ENCODE assay signal across 16 cellular contexts in genomic region chr12:129337413-129337812, GRCh38.
DNase-seq lines count a peak whose midpoint lies in the region; ATAC-seq, FAIRE-seq and TF ChIP-seq lines count a peak whose summit lies in the region.
"Had no signal": no experiment of that assay in that cellular context is flagged by ENCODE, and none has a peak within 500 bp of the region (broad histone marks: within the 10 kb centered on the region; RNA-seq: fewer than 3 reads in every experiment).

No MANE protein-coding gene starts in this region.

- ATAC-seq in aorta (ENCODE audit: low FRiP score): no peak
- ATAC-seq: GM23338 had no signal

- no peak overlapping the region for H3K23ac ChIP-seq in H1 (ENCODE audit: insufficient read length)

- 85% methylated on average over 13 of the region's 17 CpGs; no CpG with 5 or more reads in 1 of the 2 experiments for WGBS in H1 (ENCODE audit: extremely low coverage in 1 of 2, insufficient coverage in 1 of 2, insufficient read length in 1 of 2, insufficient replicate concordance in 2 of 2, low coverage in 1 of 2, low lambda C conversion rate in 2 of 2, missing lambda C conversion rate in 1 of 2), 2 experiments
- 54 to 68% methylated on average over 16 to 17 of the region's 17 CpGs for WGBS in testis, 2 donors
- 86 to 92% methylated on average over 17 of the region's 17 CpGs for WGBS in aorta, 2 donors
- 79 to 91% (median 89%) methylated on average over 17 of the region's 17 CpGs for WGBS in stomach, 5 donors

- TF ChIP-seq POLR2A in H1 (IDR thresholded peaks at IDR 0.05; ENCODE audit: control extremely low read depth in 1 of 2, low read depth in 2 of 2, low read length in 2 of 2): no peak
- TF ChIP-seq POLR2A in testis (IDR thresholded peaks at IDR 0.05): no peak
- no peak for TF ChIP-seq POLR2A in stomach (IDR thresholded peaks at IDR 0.05)

- peaks cover 12% of the 10 kb centered on the region for H3K9me3 Mint-ChIP-seq in activated T-cell treated with anti-CD3 and anti-CD28 coated beads, Interleukin-2, amount 50 U/mL, for 24 hours

- POLR2A ChIA-PET in H1 (lab: Charles Lee; ENCODE audit: partially characterized antibody): no interaction called here

- H3K4me1 Mint-ChIP-seq in activated T-cell treated with anti-CD3 and anti-CD28 coated beads, Interleukin-2, amount 50 U/mL, for 24 hours (ENCODE audit: low read depth): no peaks in the 10 kb centered on the region
- H3K4me1 Mint-ChIP-seq: CD4-positive, alpha-beta memory T cell; GM23338; IgD-negative memory B cell had no signal

- no peak overlapping the region for H3K14ac ChIP-seq in H1 (ENCODE audit: insufficient read length)

- TF ChIP-seq RAD21 in H1 (IDR thresholded peaks at IDR 0.05 in 1 of 2, conservative IDR thresholded peaks at IDR 0.05 in 1 of 2; ENCODE audit: low read depth in 2 of 2, low read length in 2 of 2): no peak

- TF ChIP-seq EP300 in H1 (IDR thresholded peaks at IDR 0.05; ENCODE audit: borderline replicate concordance in 1 of 2, low read depth in 2 of 2, low read length in 2 of 2) (no peak), stomach (IDR thresholded peaks at IDR 0.05) (no peak)

- no peak overlapping the region for H3K4me3 Mint-ChIP-seq in activated T-cell treated with anti-CD3 and anti-CD28 coated beads, Interleukin-2, amount 50 U/mL, for 24 hours
- H3K4me3 Mint-ChIP-seq: CD4-positive, alpha-beta memory T cell; GM23338; IgD-negative memory B cell had no signal

- H2BK15ac ChIP-seq in H1 (ENCODE audit: low read length): 0 out of 2 replicates have a peak overlapping the region, but pooled peaks have one; percentile 53

- H3K79me1 ChIP-seq in H1 (ENCODE audit: low read depth, low read length): no peaks in the 10 kb centered on the region

- no peak overlapping the region for H4K91ac ChIP-seq in H1 (replicated peaks; ENCODE audit: insufficient read length, low read length)

- H3K36me3 ChIP-seq in H1 (ENCODE audit: control insufficient read depth in 2 of 4, insufficient read depth in 4 of 4, low read length in 3 of 4): no peaks in the 10 kb centered on the region
- no peaks in the 10 kb centered on the region for H3K36me3 ChIP-seq in testis (ENCODE audit: low read depth, missing control alignments)
- no peaks in the 10 kb centered on the region for H3K36me3 ChIP-seq in aorta (ENCODE audit: control insufficient read depth in 1 of 2, insufficient read depth in 2 of 2, low read length in 1 of 2)
- no peaks in the 10 kb centered on the region for H3K36me3 ChIP-seq in stomach
- H3K36me3 ChIP-seq: BE2C, HAP-1 had no signal

- no peak overlapping the region for H3K9ac ChIP-seq in H1 (replicated peaks in 1 of 4; ENCODE audit: extremely low read depth in 1 of 4, low read depth in 3 of 4, low read length in 3 of 4)

- no peaks in the 10 kb centered on the region for H3K27me3 ChIP-seq in H1 (replicated peaks in 1 of 4; ENCODE audit: control insufficient read depth in 3 of 4, extremely low read depth in 1 of 4, insufficient read depth in 3 of 4, low read length in 3 of 4)
- no peaks in the 10 kb centered on the region for H3K27me3 ChIP-seq in testis
- no peaks in the 10 kb centered on the region for H3K27me3 ChIP-seq in aorta (ENCODE audit: control insufficient read depth in 1 of 2, insufficient read depth in 2 of 2, low read length in 1 of 2)
- no peaks in the 10 kb centered on the region for H3K27me3 ChIP-seq in stomach
- H3K27me3 ChIP-seq: BE2C had no signal

- no peaks in the 10 kb centered on the region for H3K79me2 ChIP-seq in H1 (ENCODE audit: control insufficient read depth in 1 of 2, insufficient read depth in 2 of 2, low read length in 2 of 2)

- H3K36me3 Mint-ChIP-seq in activated T-cell treated with anti-CD3 and anti-CD28 coated beads, Interleukin-2, amount 50 U/mL, for 24 hours (ENCODE audit: low read depth): no peaks in the 10 kb centered on the region
- H3K36me3 Mint-ChIP-seq: CD4-positive, alpha-beta memory T cell; IgD-negative memory B cell had no signal

- no peak overlapping the region for H2AK5ac ChIP-seq in H1 (ENCODE audit: low read depth, low read length)

- no peak overlapping the region for H3K4ac ChIP-seq in H1 (replicated peaks; ENCODE audit: insufficient read length, low read depth, low read length)

- H3K27me3 Mint-ChIP-seq in activated T-cell treated with anti-CD3 and anti-CD28 coated beads, Interleukin-2, amount 50 U/mL, for 24 hours: no peaks in the 10 kb centered on the region
- H3K27me3 Mint-ChIP-seq: CD4-positive, alpha-beta memory T cell; IgD-negative memory B cell had no signal

- no peak overlapping the region for H3K4me2 ChIP-seq in H1 (ENCODE audit: insufficient read depth in 1 of 2, low read depth in 2 of 2, low read length in 2 of 2)
- H3K4me2 ChIP-seq: GM23338 had no signal

- H2BK120ac ChIP-seq in H1 (replicated peaks; ENCODE audit: low read depth, low read length): no peak overlapping the region

- H3K4me1 ChIP-seq in H1 (replicated peaks in 1 of 4; ENCODE audit: control insufficient read depth in 3 of 4, insufficient read depth in 4 of 4, low read length in 3 of 4) (peaks cover 2 to 22% (median 10%) of the 10 kb centered on the region in 4 experiments), testis (no peaks in the 10 kb centered on the region), aorta (ENCODE audit: control insufficient read depth in 1 of 2, insufficient read depth in 2 of 2, low read length in 2 of 2) (no peaks in the 10 kb centered on the region), stomach (no peaks in the 10 kb centered on the region)
- H3K4me1 ChIP-seq: BE2C, HAP-1 had no signal

- no peak for FAIRE-seq in H1 (lab: Jason Lieb, UNC)
- FAIRE-seq: A204.1, GM12891 had no signal

- no peak overlapping the region for H2BK5ac ChIP-seq in H1 (ENCODE audit: low read depth, low read length)

- H3K9me3 ChIP-seq in H1 (ENCODE audit: insufficient read depth in 2 of 2, low read depth in 1 of 2, low read length in 1 of 2) (peaks cover 0 to 2% of the 10 kb centered on the region in 2 experiments; a peak in 1 of 4 replicates), testis (no peaks in the 10 kb centered on the region), aorta (ENCODE audit: control insufficient read depth, low read length) (peaks cover 1% of the 10 kb centered on the region), stomach (peaks cover 0 to 33% (median 11%) of the 10 kb centered on the region in 4 donors)
- H3K9me3 ChIP-seq: BE2C, HAP-1 had no signal

- H3K4me3 ChIP-seq in H1 (ENCODE audit: extremely low read depth in 1 of 4, insufficient read depth in 2 of 4, low read depth in 3 of 4, low read length in 4 of 4): no peak overlapping the region
- H3K4me3 ChIP-seq in testis: peak overlapping the region in 1 of 2 donors; percentile 21
- H3K4me3 ChIP-seq in aorta (ENCODE audit: low read length in 2 of 2): no peak overlapping the region
- no peak overlapping the region for H3K4me3 ChIP-seq in stomach
- H3K4me3 ChIP-seq: GM23338, HAP-1 had no signal

- no peak for TF ChIP-seq CTCF in H1 (IDR thresholded peaks at IDR 0.05; ENCODE audit: control extremely low read depth in 1 of 3, insufficient read depth in 1 of 3, low read depth in 1 of 3, low read length in 3 of 3)
- TF ChIP-seq CTCF in testis (IDR thresholded peaks at IDR 0.05): no peak
- no peak for TF ChIP-seq CTCF in stomach (IDR thresholded peaks at IDR 0.05)

- intact Hi-C loops in testis (cut with DNase I; ENCODE audit: low total_unique reads) (no loop called here), aorta (cut with DNase I) (no loop called here), stomach (cut with DNase I; ENCODE audit: low total_unique reads) (no loop called here)

- CTCF ChIA-PET in H1 (lab: Charles Lee; ENCODE audit: partially characterized antibody): no interaction called here

- no peak overlapping the region for H4K5ac ChIP-seq in H1 (ENCODE audit: insufficient read length, low read depth, low read length)

- no peak overlapping the region for H3K56ac ChIP-seq in H1 (replicated peaks; ENCODE audit: insufficient read length, low read depth, low read length)

- no peak overlapping the region for H2BK20ac ChIP-seq in H1 (ENCODE audit: low read length)

- no peak overlapping the region for H3K27ac Mint-ChIP-seq in activated T-cell treated with anti-CD3 and anti-CD28 coated beads, Interleukin-2, amount 50 U/mL, for 24 hours
- H3K27ac Mint-ChIP-seq: CD4-positive, alpha-beta memory T cell; GM23338; IgD-negative memory B cell had no signal

- no peak overlapping the region for H3K27ac ChIP-seq in H1 (ENCODE audit: low read depth, low read length)
- no peak overlapping the region for H3K27ac ChIP-seq in testis
- no peak overlapping the region for H3K27ac ChIP-seq in aorta (ENCODE audit: low read depth in 1 of 2, low read length in 2 of 2)
- no peak overlapping the region for H3K27ac ChIP-seq in stomach
- H3K27ac ChIP-seq: C4-2B had no signal

- no peak overlapping the region for H4K8ac ChIP-seq in H1 (ENCODE audit: extremely low read depth, insufficient read depth, low read length)

- H2BK12ac ChIP-seq in H1 (ENCODE audit: low read depth, low read length): peak overlapping the region; percentile 84; the same call in 1 of the 2 replicates

- DNase-seq in Daoy (ENCODE audit: low read depth) (peak; percentile 77), NCI-H2029 (lab: John Stamatoyannopoulos, UW) (peak; percentile 79), H1 (ENCODE audit: low read depth in 1 of 2, low spot score in 2 of 2) (no peak), testis (peak; percentile 23), aorta (no peak), stomach (no peak)
- no peak for DNase-seq in activated T-cell treated with anti-CD3 and anti-CD28 coated beads, Interleukin-2, amount 50 U/mL, for 24 hours
- DNase-seq: BE2C; CD4-positive, alpha-beta memory T cell; DMS153 had no signal

- H2AFZ ChIP-seq in H1 (ENCODE audit: low read length): no peak overlapping the region
- H2AFZ ChIP-seq: GM23338 had no signal

- no peaks in the 10 kb centered on the region for H3K23me2 ChIP-seq in H1 (ENCODE audit: low read depth, low read length)

- H3K18ac ChIP-seq in H1 (ENCODE audit: extremely low read depth, low read length): 0 out of 2 replicates have a peak overlapping the region, but pooled peaks have one; percentile 15

- H4K20me1 ChIP-seq in H1 (replicated peaks in 1 of 2; ENCODE audit: control insufficient read depth in 1 of 2, insufficient read depth in 2 of 2, low read length in 2 of 2): no peaks in the 10 kb centered on the region

TF ChIP-seq in H1, 55 proteins besides CTCF, POLR2A, EP300 and RAD21 (continues in another document):
- TF ChIP-seq RFX5 (IDR thresholded peaks at IDR 0.05; ENCODE audit: borderline replicate concordance, low read depth, low read length) (no peak), SAP30 (IDR thresholded peaks at IDR 0.05; ENCODE audit: insufficient read depth, insufficient replicate concordance, low read length) (no peak), TAF1 (IDR thresholded peaks at IDR 0.05; ENCODE audit: low read depth, low read length) (no peak), BACH1 (IDR thresholded peaks at IDR 0.05; ENCODE audit: low read length) (no peak), USF2 (IDR thresholded peaks at IDR 0.05; ENCODE audit: low read length) (no peak)

Comparison
In these comparisons a context has a peak if more than half of its experiments do, and no peak if none do; other contexts are left out.
1. DNase-seq: peak in Daoy (single experiment), NCI-H2029 (single experiment) and testis (single experiment); none in H1 (0 of 2), aorta (0 of 2), stomach (single experiment) and activated T-cell treated with anti-CD3 and anti-CD28 coated beads, Interleukin-2, amount 50 U/mL, for 24 hours (single experiment).